27 cellular contexts compared by ENCODE assay signal in genomic region chr22:19640306-19640705, GRCh38.
A peak's percentile ranks its signal among the peaks of the same experiment; 100 is the strongest.
DNase-seq lines count a peak whose midpoint lies in the region; ATAC-seq, FAIRE-seq and TF ChIP-seq lines count a peak whose summit lies in the region.
"Had no signal": no experiment of that assay in that cellular context is flagged by ENCODE, and none has a peak within 500 bp of the region (broad histone marks: within the 10 kb centered on the region; RNA-seq: fewer than 3 reads in every experiment).

No MANE protein-coding gene starts in this region.

- in situ Hi-C loops in K562 (cut with MboI) = no loop called here

- POLR2A ChIA-PET in K562 (lab: Yijun Ruan, JAX) = interaction anchor here (0.7 to 1.1 kb wide), 3 partner anchors 8 to 308 kb away, joined by 3 to 4 read pairs (median 3); no protein-coding TSS in a partner anchor

- H2AFZ ChIP-seq in K562 (ENCODE audit: low read depth, low read length) = peak overlapping the region; percentile 7; the same call in 1 of the 2 replicates

- H3K9me1 ChIP-seq in K562 (ENCODE audit: control insufficient read depth, insufficient read depth, low read length) = peaks cover 4% of the 10 kb centered on the region

- TF ChIP-seq POLR2A in K562 (conservative IDR thresholded peaks at IDR 0.05) = no peak

- H3K4me3 Mint-ChIP-seq in endodermal cell = no peak overlapping the region
- H3K4me3 Mint-ChIP-seq: CD14-positive monocyte; CD4-positive, alpha-beta memory T cell; CD4-positive, CD25-positive, alpha-beta regulatory T cell; CD8-positive, alpha-beta memory T cell had no signal

- no TSS peak for BruUV-seq in K562 (replicated peaks; lab: Mats Ljungman, UMichigan)

- H3K27me3 Mint-ChIP-seq in endodermal cell (ENCODE audit: insufficient read depth) = peaks cover 10% of the 10 kb centered on the region

- no peaks in the 10 kb centered on the region; the same call in 1 of the 2 replicates for H4K20me1 ChIP-seq in K562 (replicated peaks; ENCODE audit: control insufficient read depth, insufficient read depth, low read length)
- H4K20me1 ChIP-seq: BLaER1 had no signal

- H3K27ac Mint-ChIP-seq in endodermal cell = no peak overlapping the region
- H3K27ac Mint-ChIP-seq: CD4-positive, alpha-beta memory T cell; CD4-positive, CD25-positive, alpha-beta regulatory T cell; CD8-positive, alpha-beta memory T cell had no signal

- H3K27me3 ChIP-seq in K562 (ENCODE audit: control insufficient read depth in 2 of 2, insufficient read depth in 2 of 2, low read length in 2 of 2) (peaks cover 0 to 10% of the 10 kb centered on the region in 2 experiments; a peak in 1 of 5 replicates), endodermal cell (ENCODE audit: control insufficient read depth, insufficient read depth, low read length, poor library complexity, severe bottlenecking) (peaks cover 9% of the 10 kb centered on the region), right cardiac atrium (ENCODE audit: control insufficient read depth, insufficient read depth) (no peaks in the 10 kb centered on the region)
- H3K27me3 ChIP-seq: BE2C, BLaER1 had no signal

- H3K9me3 ChIP-seq in K562 (replicated peaks; ENCODE audit: control insufficient read depth, insufficient read depth, low read depth, low read length) (no peaks in the 10 kb centered on the region), endodermal cell (ENCODE audit: control insufficient read depth, low read length) (no peaks in the 10 kb centered on the region), right cardiac atrium (ENCODE audit: control insufficient read depth, low read length) (no peaks in the 10 kb centered on the region)
- H3K9me3 ChIP-seq: BE2C, BLaER1 had no signal

- H3K27ac ChIP-seq in K562 (ENCODE audit: extremely low read depth, low read depth, low read length) = no peak overlapping the region
- H3K27ac ChIP-seq in endodermal cell (ENCODE audit: low read depth, low read length) = no peak overlapping the region
- H3K27ac ChIP-seq in right cardiac atrium (ENCODE audit: low read length) = no peak overlapping the region
- H3K27ac ChIP-seq: BLaER1 had no signal

- 45% methylated on average over 4 of the region's 4 CpGs for WGBS in K562 (ENCODE audit: insufficient coverage, low coverage, missing lambda C conversion rate)
- 87 to 90% methylated on average over 2 to 4 of the region's 4 CpGs for WGBS in endodermal cell (ENCODE audit: insufficient coverage in 1 of 2, insufficient read length in 1 of 2), 2 experiments
- 90% methylated on average over 4 of the region's 4 CpGs for WGBS in right cardiac atrium

- H3K79me2 ChIP-seq in K562 (ENCODE audit: control insufficient read depth, insufficient read depth, low read length) = no peaks in the 10 kb centered on the region

- H3K9ac ChIP-seq in K562 (ENCODE audit: insufficient read depth in 1 of 2, low read depth in 2 of 2, low read length in 2 of 2) (no peak overlapping the region), endodermal cell (ENCODE audit: extremely low read depth, low read length, poor library complexity, severe bottlenecking) (no peak overlapping the region)
- H3K9ac ChIP-seq: BLaER1 had no signal

- DNase-seq in NCI-H2171 treated with DMSO at 0.1 percent for 48 hours (lab: John Stamatoyannopoulos, UW) = peak; percentile 11
- DNase-seq in NCI-H2171 (lab: John Stamatoyannopoulos, UW) = no peak
- no peak for DNase-seq in K562 (ENCODE audit: extremely low read depth in 1 of 4, low spot score in 3 of 4)
- peak; percentile 13 for DNase-seq in endodermal cell
- DNase-seq in urothelium cell line (ENCODE audit: low spot score) = no peak
- no peak for DNase-seq in right cardiac atrium
- DNase-seq in LoVo (ENCODE audit: low spot score) = no peak
- DNase-seq: 8988T; ACHN; BE2C; C1 segment of cervical spinal cord; CD4-positive, alpha-beta memory T cell; CD4-positive, CD25-positive, alpha-beta regulatory T cell; CD8-positive, alpha-beta memory T cell; COR-L47; DMS 273 treated with DMSO at 0.1 percent for 48 hours; DMS153; DMS53; DMS79; DND-41; EL; GDM1 had no signal

- H3K36me3 Mint-ChIP-seq in endodermal cell (ENCODE audit: low read depth) = no peaks in the 10 kb centered on the region
- H3K36me3 Mint-ChIP-seq: CD4-positive, alpha-beta memory T cell; CD4-positive, CD25-positive, alpha-beta regulatory T cell; CD8-positive, alpha-beta memory T cell had no signal

- CTCF ChIA-PET in K562 (lab: Yijun Ruan, JAX; ENCODE audit: low intra/inter-chr PET ratio) = interaction anchor here (1.7 kb wide), 1 partner anchor 10 kb away, joined by 8 read pairs; no protein-coding TSS in a partner anchor

- no peak for TF ChIP-seq EP300 in K562 (IDR thresholded peaks at IDR 0.05; ENCODE audit: low read length)

- ATAC-seq in K562 (no peak), right cardiac atrium (no peak)
- ATAC-seq: GM12878 had no signal

- peaks cover 37 to 42% of the 10 kb centered on the region in 2 experiments; a peak in 4 of 5 replicates for H3K4me1 ChIP-seq in K562 (replicated peaks in 1 of 2; ENCODE audit: control insufficient read depth in 2 of 2, insufficient read depth in 2 of 2, low read length in 2 of 2)
- H3K4me1 ChIP-seq in endodermal cell (ENCODE audit: control insufficient read depth, insufficient read depth, low read length) = no peaks in the 10 kb centered on the region
- H3K4me1 ChIP-seq in right cardiac atrium (ENCODE audit: control insufficient read depth, insufficient read depth, low read length) = no peaks in the 10 kb centered on the region
- H3K4me1 ChIP-seq: BE2C, BLaER1 had no signal

- H3K9me3 Mint-ChIP-seq in endodermal cell = no peaks in the 10 kb centered on the region
- H3K9me3 Mint-ChIP-seq: CD14-positive monocyte; CD4-positive, CD25-positive, alpha-beta regulatory T cell; CD8-positive, alpha-beta memory T cell had no signal

- intact Hi-C loops in K562 (cut with micrococcal nuclease) = no loop called here
- intact Hi-C loops in right cardiac atrium (cut with DNase I) = no loop called here

- H3K4me1 Mint-ChIP-seq in endodermal cell = no peaks in the 10 kb centered on the region
- H3K4me1 Mint-ChIP-seq: CD4-positive, alpha-beta memory T cell; CD4-positive, CD25-positive, alpha-beta regulatory T cell; CD8-positive, alpha-beta memory T cell had no signal

- FAIRE-seq in K562 (lab: Jason Lieb, UNC) (no peak), urothelium cell line (lab: Jason Lieb, UNC) (peak; percentile 74)
- FAIRE-seq: A204.1, GM12878, GM18507 had no signal

- H3K4me3 ChIP-seq in K562 (no peak overlapping the region), endodermal cell (ENCODE audit: low read length) (no peak overlapping the region), right cardiac atrium (ENCODE audit: low read length) (no peak overlapping the region)
- H3K4me3 ChIP-seq: BLaER1, GM12878 had no signal

- H3K36me3 ChIP-seq in K562 (ENCODE audit: control insufficient read depth, insufficient read depth, low read length) (no peaks in the 10 kb centered on the region), endodermal cell (ENCODE audit: control insufficient read depth, insufficient read depth, low read length) (no peaks in the 10 kb centered on the region)
- H3K36me3 ChIP-seq: BE2C, BLaER1 had no signal

- no peak overlapping the region for H3K4me2 ChIP-seq in K562 (ENCODE audit: insufficient read depth, low read length)
- H3K4me2 ChIP-seq: BLaER1 had no signal

- no peak for TF ChIP-seq RAD21 in K562 (CRISPR knock-in tag; conservative IDR thresholded peaks at IDR 0.05 in 1 of 2, IDR thresholded peaks at IDR 0.05 in 1 of 2)

- TF ChIP-seq CTCF in K562 (IDR thresholded peaks at IDR 0.05 in 2 of 3, conservative IDR thresholded peaks at IDR 0.05 in 1 of 3; ENCODE audit: insufficient read depth in 2 of 3, low read depth in 1 of 3, low read length in 3 of 3) = no peak
- no peak for TF ChIP-seq CTCF in endodermal cell (conservative IDR thresholded peaks at IDR 0.05)

TF ChIP-seq in K562, 482 proteins besides CTCF, POLR2A, EP300 and RAD21 (continues in another document):
- TF ChIP-seq POU5F1 (IDR thresholded peaks at IDR 0.05; ENCODE audit: borderline replicate concordance, low read depth, low read length, partially characterized antibody) (no peak), ZNF384 (IDR thresholded peaks at IDR 0.05; ENCODE audit: low read depth, low read length) (peak; percentile 71), PPARD (CRISPR knock-in tag; IDR thresholded peaks at IDR 0.05) (0 out of 2 replicates have a peak, but pooled peaks have one; percentile 3), CHD2 (IDR thresholded peaks at IDR 0.05; ENCODE audit: low read depth, low read length) (no peak), ZNF699 (CRISPR knock-in tag; IDR thresholded peaks at IDR 0.05; ENCODE audit: insufficient replicate concordance) (no peak), HSF4 (CRISPR knock-in tag; IDR thresholded peaks at IDR 0.05; ENCODE audit: borderline replicate concordance) (0 out of 2 replicates have a peak, but pooled peaks have one; percentile 23), MCM3 (IDR thresholded peaks at IDR 0.05) (0 out of 2 replicates have a peak, but pooled peaks have one; percentile 27), CAMTA2 (CRISPR knock-in tag; conservative IDR thresholded peaks at IDR 0.05) (0 out of 2 replicates have a peak, but pooled peaks have one; percentile 83)
- TF ChIP-seq, protein P1, sequence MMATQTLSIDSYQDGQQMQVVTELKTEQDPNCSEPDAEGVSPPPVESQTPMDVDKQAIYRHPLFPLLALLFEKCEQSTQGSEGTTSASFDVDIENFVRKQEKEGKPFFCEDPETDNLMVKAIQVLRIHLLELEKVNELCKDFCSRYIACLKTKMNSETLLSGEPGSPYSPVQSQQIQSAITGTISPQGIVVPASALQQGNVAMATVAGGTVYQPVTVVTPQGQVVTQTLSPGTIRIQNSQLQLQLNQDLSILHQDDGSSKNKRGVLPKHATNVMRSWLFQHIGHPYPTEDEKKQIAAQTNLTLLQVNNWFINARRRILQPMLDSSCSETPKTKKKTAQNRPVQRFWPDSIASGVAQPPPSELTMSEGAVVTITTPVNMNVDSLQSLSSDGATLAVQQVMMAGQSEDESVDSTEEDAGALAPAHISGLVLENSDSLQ (IDR thresholded peaks at IDR 0.05) = peak; percentile 57; the same call in 1 of the 2 replicates
- TF ChIP-seq, protein P2, sequence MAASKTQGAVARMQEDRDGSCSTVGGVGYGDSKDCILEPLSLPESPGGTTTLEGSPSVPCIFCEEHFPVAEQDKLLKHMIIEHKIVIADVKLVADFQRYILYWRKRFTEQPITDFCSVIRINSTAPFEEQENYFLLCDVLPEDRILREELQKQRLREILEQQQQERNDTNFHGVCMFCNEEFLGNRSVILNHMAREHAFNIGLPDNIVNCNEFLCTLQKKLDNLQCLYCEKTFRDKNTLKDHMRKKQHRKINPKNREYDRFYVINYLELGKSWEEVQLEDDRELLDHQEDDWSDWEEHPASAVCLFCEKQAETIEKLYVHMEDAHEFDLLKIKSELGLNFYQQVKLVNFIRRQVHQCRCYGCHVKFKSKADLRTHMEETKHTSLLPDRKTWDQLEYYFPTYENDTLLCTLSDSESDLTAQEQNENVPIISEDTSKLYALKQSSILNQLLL (CRISPR knock-in tag; IDR thresholded peaks at IDR 0.05; ENCODE audit: borderline replicate concordance) = 0 out of 2 replicates have a peak, but pooled peaks have one; percentile 16

Comparison
In these comparisons a context has a peak if more than half of its experiments do, and no peak if none do; other contexts are left out.
1. DNase-seq: peak in NCI-H2171 treated with DMSO at 0.1 percent for 48 hours (single experiment) and endodermal cell (single experiment); none in NCI-H2171 (single experiment), K562 (0 of 4), urothelium cell line (single experiment), right cardiac atrium (0 of 3) and LoVo (single experiment).